In the genomic region with DNA sequence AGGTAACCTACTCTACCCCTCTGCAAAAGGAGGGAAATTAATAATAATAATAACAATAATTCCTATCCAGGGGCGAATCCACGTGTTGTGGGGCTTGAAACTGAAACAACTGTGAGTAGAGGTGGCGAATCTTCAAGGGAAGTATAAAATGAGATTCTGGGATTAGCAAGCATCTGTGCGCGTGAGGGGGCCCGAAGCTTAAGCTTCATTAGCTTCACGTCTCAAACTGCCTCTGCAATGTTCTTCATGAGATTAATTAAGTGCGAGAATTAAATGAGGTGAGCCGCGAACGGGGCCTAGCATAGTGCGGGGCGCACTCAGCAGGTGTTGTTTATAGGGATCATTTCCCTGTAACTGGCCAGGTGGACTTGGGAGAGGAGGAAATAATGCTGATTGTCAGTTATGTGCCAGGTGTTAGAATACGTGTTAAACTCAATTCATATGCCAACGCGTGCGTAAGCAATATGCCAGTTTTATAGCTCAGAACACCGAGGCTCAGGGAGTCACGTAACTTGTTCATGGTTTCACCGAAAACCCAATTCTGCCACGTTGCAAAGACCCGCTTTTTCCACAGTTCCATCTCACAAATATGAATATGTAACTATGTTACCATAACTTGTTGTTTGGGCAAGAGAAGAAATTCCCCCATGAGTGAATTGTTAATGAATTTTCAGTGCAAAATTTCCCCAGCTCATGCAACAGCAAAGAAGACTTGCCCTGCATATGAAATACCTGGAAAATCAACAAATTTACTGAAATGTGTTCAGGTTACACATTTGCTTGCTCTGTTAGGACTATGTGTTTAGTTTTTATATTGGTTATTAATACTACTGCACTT, we compare ENCODE assay signal across 9 cellular contexts. TPM values are rescaled to one million over a fixed set of nuclear protein-coding genes. Genes with fewer than 3 reads are reported as not detected.
DNase-seq lines count a peak whose midpoint lies in the region; ATAC-seq, FAIRE-seq and TF ChIP-seq lines count a peak whose summit lies in the region.
"Had no signal": no experiment of that assay in that cellular context is flagged by ENCODE, and none has a peak within 500 bp of the region (broad histone marks: within the 10 kb centered on the region; RNA-seq: fewer than 3 reads in every experiment).

No MANE protein-coding gene starts in this region.

- H3K4me1 ChIP-seq in heart right ventricle (peaks cover 0 to 32% (median 21%) of the 10 kb centered on the region in 9 donors), muscle layer of colon (ENCODE audit: insufficient read depth, low read length) (peaks cover 14% of the 10 kb centered on the region)

- peak overlapping the region; percentile 53 to 83 (median 70) for H3K4me3 ChIP-seq in heart right ventricle
- H3K4me3 ChIP-seq in bronchial epithelial cell (ENCODE audit: low read depth, low read length) = peak overlapping the region; percentile 55
- peak overlapping the region; percentile 63 to 67 for H3K4me3 ChIP-seq in muscle layer of colon (ENCODE audit: low read depth in 1 of 2, low read length in 2 of 2)

- H3K27me3 ChIP-seq in heart right ventricle (peaks cover 0 to 57% (median 23%) of the 10 kb centered on the region in 7 donors), bronchial epithelial cell (ENCODE audit: control insufficient read depth, insufficient read depth, low read length) (peaks cover 8% of the 10 kb centered on the region), muscle layer of colon (ENCODE audit: control insufficient read depth in 1 of 2, insufficient read depth in 2 of 2, low read length in 2 of 2) (peaks cover 17 to 19% of the 10 kb centered on the region in 2 donors)

- H3K9me3 ChIP-seq in heart right ventricle = no peaks in the 10 kb centered on the region
- H3K9me3 ChIP-seq in muscle layer of colon (ENCODE audit: low read length) = no peaks in the 10 kb centered on the region

- TF ChIP-seq CTCF in heart right ventricle (IDR thresholded peaks at IDR 0.05) = no peak
- no peak for TF ChIP-seq CTCF in bronchial epithelial cell (IDR thresholded peaks at IDR 0.05; ENCODE audit: insufficient read depth, low read length, severe bottlenecking)

- intact Hi-C loops in heart right ventricle (cut with DNase I) (no loop called here), cardiac septum (cut with DNase I) (no loop called here)

- FAIRE-seq in bronchial epithelial cell (lab: Jason Lieb, UNC) = no peak
- FAIRE-seq: endometrium had no signal

- ATAC-seq in heart right ventricle = no peak
- ATAC-seq in HG03039 (IDR thresholded peaks at IDR 0.05; ENCODE audit: unreplicated experiment) = no peak
- ATAC-seq in GM21619 (IDR thresholded peaks at IDR 0.05; ENCODE audit: unreplicated experiment) = no peak

- DNase-seq in heart right ventricle (no peak), cardiac septum (ENCODE audit: low spot score) (no peak), NCI-H524 treated with DMSO at 0.1 percent for 48 hours (lab: John Stamatoyannopoulos, UW) (peak; percentile 76), bronchial epithelial cell (ENCODE audit: low read depth) (no peak), CD1c-positive myeloid dendritic cell (ENCODE audit: extremely low spot score) (no peak)

- no peaks in the 10 kb centered on the region for H3K36me3 ChIP-seq in heart right ventricle
- H3K36me3 ChIP-seq in bronchial epithelial cell (ENCODE audit: control insufficient read depth, insufficient read depth, low read length) = no peaks in the 10 kb centered on the region
- H3K36me3 ChIP-seq in muscle layer of colon (ENCODE audit: insufficient read depth, low read length) = no peaks in the 10 kb centered on the region

- H3K9ac ChIP-seq in muscle layer of colon (ENCODE audit: low read length) = no peak overlapping the region

- WGBS in heart right ventricle, 2 donors = 28 to 31% methylated on average over 22 of the region's 22 CpGs

- peak overlapping the region in 4 of 10 donors; percentile 25 to 96 (median 61) for H3K27ac ChIP-seq in heart right ventricle
- peak overlapping the region; percentile 63 for H3K27ac ChIP-seq in muscle layer of colon (ENCODE audit: low read depth, low read length)

RNA-seq across cellular contexts. Expression of gene SF3B5, which starts 30.3 kb away (rescaled TPM):
- 100 to 1,000 TPM; 107 to 158 (median 120) TPM for total RNA-seq in heart right ventricle
- 100 to 1,000 TPM in 1 of 2 donors, 10 to 100 TPM in 1; 84.2 to 333 TPM for polyA plus RNA-seq in heart right ventricle
- total RNA-seq in cardiac septum = 96.3 TPM
- total RNA-seq in bronchial epithelial cell = 113 and 132 TPM in 2 replicates

RNA-seq across cellular contexts. Expression of gene PLAGL1, which starts 57.0 kb away (rescaled TPM):
- total RNA-seq in heart right ventricle (10 to 100 TPM in 6 of 10 donors, 1 to 10 TPM in 4; 9.0 to 24.6 (median 12.5) TPM), cardiac septum (13.0 TPM), bronchial epithelial cell (2.4 and 4.4 TPM in 2 replicates)
- 10 to 100 TPM in 1 of 2 donors, 1 to 10 TPM in 1; 5.4 to 24.6 TPM for polyA plus RNA-seq in heart right ventricle
